ENCODE assay signal across 8 cellular contexts in genomic region chr5:80755634-80756033, GRCh38.
DNase-seq lines count a peak whose midpoint lies in the region; ATAC-seq lines count a peak whose summit lies in the region.

No MANE protein-coding gene starts in this region.

- H3K36me3 Mint-ChIP-seq in CD4-positive, alpha-beta memory T cell: peaks cover 13 to 33% of the 10 kb centered on the region in 2 donors
- H3K36me3 Mint-ChIP-seq in activated naive CD4-positive, alpha-beta T cell treated with anti-CD3 and anti-CD28 coated beads, Interleukin-2, amount 50 U/mL, for 72 hours: peaks cover 25 to 48% of the 10 kb centered on the region in 2 donors

- no peaks in the 10 kb centered on the region for H3K36me3 ChIP-seq in CD4-positive, alpha-beta memory T cell (ENCODE audit: insufficient read depth, low read length)

- peaks cover 53 to 74% (median 66%) of the 10 kb centered on the region in 4 donors for H3K4me1 Mint-ChIP-seq in CD4-positive, alpha-beta memory T cell

- H3K27ac ChIP-seq in CD4-positive, alpha-beta memory T cell (ENCODE audit: low read depth, low read length): peak overlapping the region; percentile 27

- H3K9me3 ChIP-seq in CD4-positive, alpha-beta memory T cell (ENCODE audit: control insufficient read depth in 1 of 2, low read length in 2 of 2): no peaks in the 10 kb centered on the region

- peak; percentile 27 to 45 (median 35) for DNase-seq in CD4-positive, alpha-beta memory T cell
- peak in 1 of 2 donors; percentile 33 for DNase-seq in activated naive CD4-positive, alpha-beta T cell treated with anti-CD3 and anti-CD28 coated beads, Interleukin-2, amount 50 U/mL, for 72 hours (ENCODE audit: low spot score in 2 of 2)
- DNase-seq in NCI-H1436 (lab: John Stamatoyannopoulos, UW) (no peak), epidermal melanocyte (ENCODE audit: insufficient read length, low spot score) (no peak), NCI-H2171 (lab: John Stamatoyannopoulos, UW) (no peak), iPS-NIHi7 (ENCODE audit: extremely low spot score) (no peak)

- CTCF ChIA-PET in CD4-positive, alpha-beta memory T cell (lab: Charles Lee; ENCODE audit: partially characterized antibody): interaction anchor here (0.9 to 1.4 kb wide), 3 partner anchors 9 to 14 kb away, joined by 3 to 5 read pairs (median 3); no protein-coding TSS in a partner anchor

- H3K4me1 ChIP-seq in CD4-positive, alpha-beta memory T cell (ENCODE audit: insufficient read depth, low read length): peaks cover 62% of the 10 kb centered on the region

- POLR2A ChIA-PET in CD4-positive, alpha-beta memory T cell (lab: Charles Lee; ENCODE audit: partially characterized antibody): interaction anchor here (1.4 kb wide), 1 partner anchor 204 kb away, joined by 4 read pairs; the partner anchor contains the start of gene RASGRF2

- H3K27me3 Mint-ChIP-seq in CD4-positive, alpha-beta memory T cell: no peaks in the 10 kb centered on the region

- peak overlapping the region; percentile 34 to 88 (median 80) for H3K4me3 Mint-ChIP-seq in CD4-positive, alpha-beta memory T cell

- H3K9me3 Mint-ChIP-seq in CD4-positive, alpha-beta memory T cell: peaks cover 0 to 2% (median 0%) of the 10 kb centered on the region in 8 donors
- peaks cover 3 to 4% of the 10 kb centered on the region in 2 donors for H3K9me3 Mint-ChIP-seq in activated naive CD4-positive, alpha-beta T cell treated with anti-CD3 and anti-CD28 coated beads, Interleukin-2, amount 50 U/mL, for 72 hours

- H3K27me3 ChIP-seq in CD4-positive, alpha-beta memory T cell (ENCODE audit: insufficient read depth, low read length): no peaks in the 10 kb centered on the region

- ATAC-seq in GM19452 (IDR thresholded peaks at IDR 0.05; ENCODE audit: unreplicated experiment): peak; percentile 94
- peak; percentile 98 for ATAC-seq in HG03439 (IDR thresholded peaks at IDR 0.05; ENCODE audit: unreplicated experiment)
- ATAC-seq in activated naive CD4-positive, alpha-beta T cell treated with anti-CD3 and anti-CD28 coated beads, Interleukin-2, amount 50 U/mL, for 72 hours: peak; percentile 78 to 88

- H3K4me3 ChIP-seq in CD4-positive, alpha-beta memory T cell (ENCODE audit: low read length in 2 of 2): peak overlapping the region in 1 of 2 donors; percentile 3

- peak overlapping the region; percentile 90 to 97 (median 93) for H3K27ac Mint-ChIP-seq in CD4-positive, alpha-beta memory T cell
- H3K27ac Mint-ChIP-seq in activated naive CD4-positive, alpha-beta T cell treated with anti-CD3 and anti-CD28 coated beads, Interleukin-2, amount 50 U/mL, for 72 hours: peak overlapping the region; percentile 91 to 97

- intact Hi-C loops in CD4-positive, alpha-beta memory T cell (cut with micrococcal nuclease): no loop called here

Comparison
In these comparisons a context has a peak if more than half of its experiments do, and no peak if none do; other contexts are left out.
1. DNase-seq: peak in CD4-positive, alpha-beta memory T cell (5 of 5); none in NCI-H1436 (single experiment), epidermal melanocyte (single experiment), NCI-H2171 (single experiment) and iPS-NIHi7 (single experiment).
2. Peak in every context shown above with its lines, with median percentiles within 50 percentile points of each other: ATAC-seq.